12 cellular contexts compared by ENCODE assay signal in the genomic region with DNA sequence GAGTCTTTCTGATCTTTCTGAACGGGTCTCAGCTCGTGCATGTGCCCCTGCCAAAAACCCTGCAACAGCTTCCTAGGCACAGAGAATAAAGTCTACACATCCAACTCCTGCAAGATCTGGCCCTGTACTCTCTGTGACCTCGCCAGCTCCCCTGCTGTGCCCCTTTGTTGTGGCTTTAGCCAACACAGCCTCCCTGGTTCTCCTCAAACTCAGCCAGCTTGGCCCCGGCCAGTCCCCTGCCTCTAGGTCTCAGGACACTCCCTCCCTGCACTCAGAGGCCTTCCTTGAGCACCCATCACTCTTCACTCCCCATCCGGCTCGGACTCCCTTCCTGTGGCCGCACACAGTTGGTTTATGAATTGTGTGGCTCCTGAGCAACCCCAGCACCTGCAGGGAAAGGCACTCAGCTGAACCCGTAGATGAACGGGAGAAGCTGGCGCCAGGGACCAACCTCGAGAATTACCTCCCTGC. TPM values are rescaled to one million over a fixed set of nuclear protein-coding genes. Genes with fewer than 3 reads are reported as not detected.
DNase-seq lines count a peak whose midpoint lies in the region; ATAC-seq and TF ChIP-seq lines count a peak whose summit lies in the region.
"Had no signal": no experiment of that assay in that cellular context is flagged by ENCODE, and none has a peak within 500 bp of the region (broad histone marks: within the 10 kb centered on the region; RNA-seq: fewer than 3 reads in every experiment).

No MANE protein-coding gene starts in this region.

- no peak overlapping the region for H3K9ac ChIP-seq in PC-3 (ENCODE audit: low read length)
- H3K9ac ChIP-seq in parathyroid adenoma = no peak overlapping the region

- H3K4me1 ChIP-seq in PC-3 (ENCODE audit: insufficient read depth, low read length) (peaks cover 19% of the 10 kb centered on the region), ectodermal cell (ENCODE audit: control insufficient read depth, insufficient read depth, low read length) (peaks cover 11% of the 10 kb centered on the region), parathyroid adenoma (peaks cover 4% of the 10 kb centered on the region)

- H3K79me2 ChIP-seq in PC-3 (ENCODE audit: low read length) = peaks cover 19% of the 10 kb centered on the region
- H3K79me2 ChIP-seq in parathyroid adenoma = peaks cover 11% of the 10 kb centered on the region

- H4K20me1 ChIP-seq in PC-3 (ENCODE audit: low read length) = no peaks in the 10 kb centered on the region

- peak; percentile 22 for DNase-seq in NCI-H146 (lab: John Stamatoyannopoulos, UW)
- DNase-seq in NCI-H146 treated with DMSO at 0.1 percent for 48 hours (lab: John Stamatoyannopoulos, UW; ENCODE audit: unreplicated experiment) = no peak
- DNase-seq in PC-3 = no peak
- no peak for DNase-seq in NCI-H69 (lab: John Stamatoyannopoulos, UW)
- DNase-seq: effector memory CD4-positive, alpha-beta T cell; NCI-H1105 had no signal

- H3K27ac ChIP-seq in PC-3 (ENCODE audit: low read length) (no peak overlapping the region), ectodermal cell (ENCODE audit: insufficient read depth, low read depth, low read length, poor library complexity, severe bottlenecking) (no peak overlapping the region), parathyroid adenoma (no peak overlapping the region)
- H3K27ac ChIP-seq: thoracic aorta had no signal

- intact Hi-C loops in PC-3 (cut with micrococcal nuclease) = no loop called here

- TF ChIP-seq CTCF in PC-3 (conservative IDR thresholded peaks at IDR 0.05; ENCODE audit: low read depth, low read length) = no peak
- no peak for TF ChIP-seq CTCF in parathyroid adenoma (IDR thresholded peaks at IDR 0.05)

- H3F3A ChIP-seq in PC-3 (ENCODE audit: low read length, unreplicated experiment) = no peaks in the 10 kb centered on the region

- no peaks in the 10 kb centered on the region for H3K9me2 ChIP-seq in PC-3 (replicated peaks; ENCODE audit: low read length)

- 56% methylated on average over 11 of the region's 11 CpGs for WGBS in ectodermal cell, 2 experiments

- no peak overlapping the region for H2AFZ ChIP-seq in PC-3 (ENCODE audit: low read length)
- H2AFZ ChIP-seq in parathyroid adenoma = peak overlapping the region; percentile 80

- H3K9me3 ChIP-seq in PC-3 (ENCODE audit: low read length) (0 out of 2 replicates have a peak, but pooled peaks cover 3% of the 10 kb centered on the region), ectodermal cell (ENCODE audit: control insufficient read depth, low read length) (no peaks in the 10 kb centered on the region), parathyroid adenoma (ENCODE audit: control insufficient read depth, low read length) (no peaks in the 10 kb centered on the region)
- H3K9me3 ChIP-seq: thoracic aorta had no signal

- peak overlapping the region; percentile 98 for H3K4me2 ChIP-seq in PC-3 (ENCODE audit: low read length)
- peak overlapping the region; percentile 95 for H3K4me2 ChIP-seq in parathyroid adenoma (ENCODE audit: low read length)

- H3K27me3 ChIP-seq in PC-3 (ENCODE audit: low read length) = no peaks in the 10 kb centered on the region
- H3K27me3 ChIP-seq in ectodermal cell (ENCODE audit: control insufficient read depth, insufficient read depth, low read length, poor library complexity, severe bottlenecking) = peaks cover 6% of the 10 kb centered on the region
- H3K27me3 ChIP-seq in parathyroid adenoma (ENCODE audit: control insufficient read depth, insufficient read depth, low read length) = no peaks in the 10 kb centered on the region

- no TSS peak for BruUV-seq in PC-3 (replicated peaks; lab: Mats Ljungman, UMichigan)

- H3K4me3 ChIP-seq in PC-3 (ENCODE audit: low read length) (peak overlapping the region; percentile 91), ectodermal cell (ENCODE audit: insufficient read depth, low read depth, low read length) (peak overlapping the region; percentile 85), parathyroid adenoma (ENCODE audit: low read depth, low read length) (peak overlapping the region; percentile 80)

- CTCF ChIA-PET in PC-3 (lab: Charles Lee) = no interaction called here

- POLR2A ChIA-PET in PC-3 (lab: Charles Lee; ENCODE audit: unreplicated experiment) = no interaction called here

- ATAC-seq in PC-3 (no peak), HG02970 (IDR thresholded peaks at IDR 0.05; ENCODE audit: low FRiP score, unreplicated experiment) (no peak), HG02798 (IDR thresholded peaks at IDR 0.05; ENCODE audit: poor library complexity, unreplicated experiment) (no peak)

- no peaks in the 10 kb centered on the region for H3K36me3 ChIP-seq in PC-3 (ENCODE audit: low read depth, low read length)
- peaks cover 4% of the 10 kb centered on the region for H3K36me3 ChIP-seq in ectodermal cell (ENCODE audit: control insufficient read depth, insufficient read depth, low read length)
- no peaks in the 10 kb centered on the region for H3K36me3 ChIP-seq in parathyroid adenoma (ENCODE audit: control insufficient read depth, insufficient read depth, low read length)
- H3K36me3 ChIP-seq: thoracic aorta had no signal

RNA-seq across cellular contexts. Expression of a gene that starts 1.4 kb away (rescaled TPM):
- total RNA-seq in PC-3 (2014; rRNA removed) = 32.1 and 48.0 TPM in 2 replicates
- polyA plus RNA-seq in ectodermal cell (2013, experiment 1 of 4) = 28.9 TPM
- polyA plus RNA-seq in ectodermal cell (2013, experiment 2 of 4) = 22.2 TPM
- polyA plus RNA-seq in ectodermal cell (2013, experiment 3 of 4) = 23.4 TPM
- 24.7 TPM for polyA plus RNA-seq in ectodermal cell (2013, experiment 4 of 4)

RNA-seq across cellular contexts. Expression of a gene that starts 17.4 kb away (rescaled TPM):
- total RNA-seq in PC-3 (2014; rRNA removed) = 28.8 and 44.1 TPM in 2 replicates
- 30.9 TPM for polyA plus RNA-seq in ectodermal cell (2013, experiment 1 of 4)
- polyA plus RNA-seq in ectodermal cell (2013, experiment 2 of 4) = 26.8 TPM
- polyA plus RNA-seq in ectodermal cell (2013, experiment 3 of 4) = 27.5 TPM
- 30.9 TPM for polyA plus RNA-seq in ectodermal cell (2013, experiment 4 of 4)

RNA-seq across cellular contexts. Expression of a gene that starts 17.7 kb away (rescaled TPM):
- 125 and 160 TPM in 2 replicates for total RNA-seq in PC-3 (2014; rRNA removed)
- polyA plus RNA-seq in ectodermal cell (2013, experiment 1 of 4) = 37.9 TPM
- 44.0 TPM for polyA plus RNA-seq in ectodermal cell (2013, experiment 2 of 4)
- 33.1 TPM for polyA plus RNA-seq in ectodermal cell (2013, experiment 3 of 4)
- polyA plus RNA-seq in ectodermal cell (2013, experiment 4 of 4) = 50.2 TPM

RNA-seq across cellular contexts. Expression of a gene that starts 55.4 kb away (rescaled TPM):
- 1.1 and 1.7 TPM in 2 replicates for total RNA-seq in PC-3 (2014; rRNA removed)
- polyA plus RNA-seq in ectodermal cell (2013, experiment 1 of 4) = 3.8 TPM
- polyA plus RNA-seq in ectodermal cell (2013, experiment 2 of 4) = 4.4 TPM
- 4.1 TPM for polyA plus RNA-seq in ectodermal cell (2013, experiment 3 of 4)
- 4.2 TPM for polyA plus RNA-seq in ectodermal cell (2013, experiment 4 of 4)

RNA-seq across cellular contexts. Expression of a gene that starts 56.1 kb away (rescaled TPM):
- total RNA-seq in PC-3 (2014; rRNA removed) = not detected in 2 replicates
- polyA plus RNA-seq in ectodermal cell (2013, experiment 1 of 4) = not detected
- not detected for polyA plus RNA-seq in ectodermal cell (2013, experiment 2 of 4)
- polyA plus RNA-seq in ectodermal cell (2013, experiment 3 of 4) = not detected
- not detected for polyA plus RNA-seq in ectodermal cell (2013, experiment 4 of 4)
- total RNA-seq: renal cortical epithelial cell, thoracic aorta had no signal
